In the genomic region with DNA sequence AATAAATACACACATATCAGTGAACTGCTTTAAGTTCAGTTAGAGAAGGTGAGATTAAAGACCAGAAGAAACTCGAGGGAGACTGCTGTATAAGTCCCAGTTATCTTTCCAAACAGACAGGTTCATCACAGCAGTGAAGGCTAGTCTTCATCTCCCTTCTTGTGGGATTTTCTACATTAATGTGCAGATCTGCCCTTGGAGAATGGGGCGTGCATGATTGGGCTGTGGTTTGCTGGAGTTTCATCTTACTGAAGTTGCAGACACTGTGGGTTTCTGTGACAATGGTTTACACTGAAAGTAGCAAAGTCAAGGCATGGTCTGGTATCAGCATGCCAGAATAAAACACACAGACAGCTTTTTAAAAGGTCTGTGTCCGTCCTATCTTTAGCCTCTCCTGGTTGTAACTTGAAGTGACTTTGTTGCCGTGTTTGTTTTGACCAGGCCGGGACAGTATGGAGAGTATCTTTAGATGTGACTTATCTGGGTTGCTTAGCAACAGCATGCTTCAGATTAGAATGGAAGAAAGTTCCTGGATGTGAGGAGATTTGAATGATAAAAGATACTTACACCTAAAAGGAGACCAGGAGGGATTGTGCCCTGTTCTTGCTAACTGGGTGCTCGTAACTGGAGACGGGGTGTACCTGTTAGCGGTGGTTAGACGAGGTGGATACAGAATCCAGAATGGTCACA, we compare ENCODE assay signal across 10 cellular contexts. TPM values are rescaled to one million over a fixed set of nuclear protein-coding genes. Genes with fewer than 3 reads are reported as not detected.
A peak's percentile ranks its signal among the peaks of the same experiment; 100 is the strongest.
DNase-seq lines count a peak whose midpoint lies in the region; ATAC-seq and TF ChIP-seq lines count a peak whose summit lies in the region.
"Had no signal": no experiment of that assay in that cellular context is flagged by ENCODE, and none has a peak within 500 bp of the region (broad histone marks: within the 10 kb centered on the region; RNA-seq: fewer than 3 reads in every experiment).

No MANE protein-coding gene starts in this region.

- H3K9me3 Mint-ChIP-seq in Calu3 (ENCODE audit: low read depth, unreplicated experiment) (no peaks in the 10 kb centered on the region), endodermal cell (no peaks in the 10 kb centered on the region)

- H3K4me1 Mint-ChIP-seq in Calu3 (ENCODE audit: low read depth, unreplicated experiment) (peaks cover 28% of the 10 kb centered on the region), endodermal cell (peaks cover 38% of the 10 kb centered on the region)

- DNase-seq in Calu3 (no peak), OCI-M1 (lab: John Stamatoyannopoulos, UW) (peak; percentile 71), endodermal cell (no peak), AG08396 (ENCODE audit: low spot score) (no peak), T1000 (lab: John Stamatoyannopoulos, UW) (no peak), NCI-H2081 (lab: John Stamatoyannopoulos, UW) (no peak)
- DNase-seq: central memory CD4-positive, alpha-beta T cell had no signal

- CTCF ChIA-PET in Calu3 (lab: Charles Lee) = no interaction called here

- H3K4me3 ChIP-seq in endodermal cell (ENCODE audit: low read length) (peak overlapping the region; percentile 96), neuron (ENCODE audit: low read length) (peak overlapping the region; percentile 64)

- 51 to 77% methylated on average over 8 to 9 of the region's 9 CpGs for WGBS in endodermal cell (ENCODE audit: insufficient coverage in 1 of 2, insufficient read length in 1 of 2), 2 experiments

- no peak overlapping the region for H2AFZ ChIP-seq in neuron (ENCODE audit: low read depth, low read length)

- H3K36me3 Mint-ChIP-seq in Calu3 (ENCODE audit: insufficient read depth, unreplicated experiment) (peaks cover 34% of the 10 kb centered on the region), endodermal cell (ENCODE audit: low read depth) (peaks cover 6% of the 10 kb centered on the region)

- no peak for ATAC-seq in HG03521 (IDR thresholded peaks at IDR 0.05; ENCODE audit: unreplicated experiment)

- peak overlapping the region; percentile 19 for H3K27ac ChIP-seq in endodermal cell (ENCODE audit: low read depth, low read length)

- H3K9me3 ChIP-seq in endodermal cell (ENCODE audit: control insufficient read depth, low read length) (no peaks in the 10 kb centered on the region), neuron (ENCODE audit: low read length) (peaks cover under 1% of the 10 kb centered on the region)

- H3K36me3 ChIP-seq in endodermal cell (ENCODE audit: control insufficient read depth, insufficient read depth, low read length) = peaks cover 6% of the 10 kb centered on the region
- no peaks in the 10 kb centered on the region for H3K36me3 ChIP-seq in neuron (ENCODE audit: insufficient read depth, low read length)

- intact Hi-C loops in Calu3 (cut with micrococcal nuclease; ENCODE audit: unreplicated experiment) = loop anchor here (5.0 kb wide), 2 partner anchors 57 to 197 kb away; a partner anchor contains a TSS

- no peaks in the 10 kb centered on the region for H3K27me3 ChIP-seq in endodermal cell (ENCODE audit: control insufficient read depth, insufficient read depth, low read length, poor library complexity, severe bottlenecking)
- H3K27me3 ChIP-seq in neuron (ENCODE audit: insufficient read depth, low read length) = no peaks in the 10 kb centered on the region

- H3K27me3 Mint-ChIP-seq in Calu3 (ENCODE audit: unreplicated experiment) = no peaks in the 10 kb centered on the region
- no peaks in the 10 kb centered on the region for H3K27me3 Mint-ChIP-seq in endodermal cell (ENCODE audit: insufficient read depth)

- H3K9ac ChIP-seq in endodermal cell (ENCODE audit: extremely low read depth, low read length, poor library complexity, severe bottlenecking) = peak overlapping the region; percentile 93

- H3K4me3 Mint-ChIP-seq in Calu3 (ENCODE audit: low read depth, unreplicated experiment) (peak overlapping the region; percentile 83), endodermal cell (peak overlapping the region; percentile 94)

- H3K4me1 ChIP-seq in endodermal cell (ENCODE audit: control insufficient read depth, insufficient read depth, low read length) = peaks cover 7% of the 10 kb centered on the region
- H3K4me1 ChIP-seq in neuron (ENCODE audit: insufficient read depth, low read length) = peaks cover 31% of the 10 kb centered on the region

- no peak for TF ChIP-seq CTCF in Calu3 (IDR thresholded peaks at IDR 0.05; ENCODE audit: unreplicated experiment)
- no peak for TF ChIP-seq CTCF in endodermal cell (conservative IDR thresholded peaks at IDR 0.05)

- H3K27ac Mint-ChIP-seq in Calu3 (ENCODE audit: unreplicated experiment) (peak overlapping the region; percentile 41), endodermal cell (peak overlapping the region; percentile 71)

- no TSS peak for BruUV-seq in Calu3 (replicated peaks; lab: Mats Ljungman, UMichigan)

RNA-seq across cellular contexts. Expression of a gene that starts 16.1 kb away (rescaled TPM):
- total RNA-seq in Calu3 (2022) (53.2 and 63.4 TPM in 2 replicates), endodermal cell (10 to 100 TPM; 54.5 to 61.8 TPM)
- polyA plus RNA-seq in endodermal cell (2013, experiment 1 of 2) = 47.2 TPM
- 44.7 TPM for polyA plus RNA-seq in endodermal cell (2013, experiment 2 of 2)

RNA-seq across cellular contexts. Expression of a gene that starts 16.2 kb away (rescaled TPM):
- 2.7 TPM in 2 replicates for total RNA-seq in Calu3 (2022)
- 1 to 10 TPM; 2.0 to 3.1 TPM for total RNA-seq in endodermal cell
- polyA plus RNA-seq in endodermal cell (2013, experiment 1 of 2) = 2.4 TPM
- 2.2 TPM for polyA plus RNA-seq in endodermal cell (2013, experiment 2 of 2)

RNA-seq across cellular contexts. Expression of a gene that starts 35.7 kb away (rescaled TPM):
- total RNA-seq in Calu3 (2022) (not detected in 2 replicates), endodermal cell (not detected)
- not detected for polyA plus RNA-seq in endodermal cell (2013, experiment 1 of 2)
- not detected for polyA plus RNA-seq in endodermal cell (2013, experiment 2 of 2)
- total RNA-seq: temporal lobe had no signal

RNA-seq across cellular contexts. Expression of a gene that starts 41.3 kb away (rescaled TPM):
- total RNA-seq in Calu3 (2022) (28.5 and 30.6 TPM in 2 replicates), endodermal cell (10 to 100 TPM; 27.4 to 36.8 TPM)
- polyA plus RNA-seq in endodermal cell (2013, experiment 1 of 2) = 34.2 TPM
- 22.5 TPM for polyA plus RNA-seq in endodermal cell (2013, experiment 2 of 2)

RNA-seq across cellular contexts. Expression of a gene that starts 58.5 kb away (rescaled TPM):
- total RNA-seq in Calu3 (2022) = 13.8 and 14.3 TPM in 2 replicates
- total RNA-seq in endodermal cell = 10 to 100 TPM; 11.0 to 13.5 TPM
- 11.5 TPM for polyA plus RNA-seq in endodermal cell (2013, experiment 1 of 2)
- 12.8 TPM for polyA plus RNA-seq in endodermal cell (2013, experiment 2 of 2)
